In genomic region chr14:89415139-89415538, GRCh38 we compare ENCODE assay signal across 10 cellular contexts. TPM values are rescaled to one million over a fixed set of nuclear protein-coding genes. Genes with fewer than 3 reads are reported as not detected.
DNase-seq lines count a peak whose midpoint lies in the region; ATAC-seq and TF ChIP-seq lines count a peak whose summit lies in the region.
"Had no signal": no experiment of that assay in that cellular context is flagged by ENCODE, and none has a peak within 500 bp of the region (broad histone marks: within the 10 kb centered on the region; RNA-seq: fewer than 3 reads in every experiment).

No MANE protein-coding gene starts in this region.

- H3K4me1 ChIP-seq in stomach, result peaks cover 27 to 75% (median 46%) of the 10 kb centered on the region in 4 donors

- no peak for ATAC-seq in HG03097 (IDR thresholded peaks at IDR 0.05; ENCODE audit: low FRiP score, unreplicated experiment)
- no peak for ATAC-seq in GM18861 (IDR thresholded peaks at IDR 0.05; ENCODE audit: unreplicated experiment)

- 17 to 21% (median 18%) methylated on average over 5 of the region's 5 CpGs for WGBS in stomach, 5 donors

- peak overlapping the region; percentile 51 for H3K27ac Mint-ChIP-seq in T-helper 2 cell treated with Interferon-gamma antibody and Interleukin-4, amounts not matched to agents 5 μg/mL and 100 μg/mL, for 36 hours
- H3K27ac Mint-ChIP-seq in activated naive CD8-positive, alpha-beta T cell, result no peak overlapping the region
- peak overlapping the region; percentile 70 to 94 (median 93) for H3K27ac Mint-ChIP-seq in immature natural killer cell

- no peaks in the 10 kb centered on the region for H3K9me3 ChIP-seq in stomach
- H3K9me3 ChIP-seq: mucosa of descending colon had no signal

- H3K36me3 ChIP-seq in stomach, result peaks cover 10 to 24% (median 21%) of the 10 kb centered on the region in 4 donors

- peak overlapping the region; percentile 95 for H3K4me3 Mint-ChIP-seq in T-helper 2 cell treated with Interferon-gamma antibody and Interleukin-4, amounts not matched to agents 5 μg/mL and 100 μg/mL, for 36 hours
- peak overlapping the region; percentile 93 for H3K4me3 Mint-ChIP-seq in activated naive CD8-positive, alpha-beta T cell
- H3K4me3 Mint-ChIP-seq in immature natural killer cell, result peak overlapping the region; percentile 90 to 98 (median 94)

- no peaks in the 10 kb centered on the region for H3K27me3 Mint-ChIP-seq in T-helper 2 cell treated with Interferon-gamma antibody and Interleukin-4, amounts not matched to agents 5 μg/mL and 100 μg/mL, for 36 hours (ENCODE audit: low read depth)
- H3K27me3 Mint-ChIP-seq in activated naive CD8-positive, alpha-beta T cell, result no peaks in the 10 kb centered on the region
- H3K27me3 Mint-ChIP-seq in immature natural killer cell (ENCODE audit: low read depth in 3 of 3), result peaks cover 10 to 23% (median 22%) of the 10 kb centered on the region in 3 donors

- peak overlapping the region; percentile 73 to 99 (median 97) for H3K27ac ChIP-seq in stomach

- H3K9me3 Mint-ChIP-seq in T-helper 2 cell treated with Interferon-gamma antibody and Interleukin-4, amounts not matched to agents 5 μg/mL and 100 μg/mL, for 36 hours, result no peaks in the 10 kb centered on the region
- no peaks in the 10 kb centered on the region for H3K9me3 Mint-ChIP-seq in activated naive CD8-positive, alpha-beta T cell (ENCODE audit: low read depth)
- no peaks in the 10 kb centered on the region for H3K9me3 Mint-ChIP-seq in immature natural killer cell

- peak overlapping the region; percentile 78 to 92 (median 90) for H3K4me3 ChIP-seq in stomach

- intact Hi-C loops in stomach (cut with DNase I; ENCODE audit: low total_unique reads), result no loop called here

- no peak for DNase-seq in T-helper 2 cell treated with Interferon-gamma antibody and Interleukin-4, amounts not matched to agents 5 μg/mL and 100 μg/mL, for 36 hours (ENCODE audit: low spot score)
- DNase-seq in T-helper 2 cell (no peak), immature natural killer cell (no peak), stomach (no peak), CD1c-positive myeloid dendritic cell (ENCODE audit: extremely low spot score) (no peak)
- DNase-seq: C1 segment of cervical spinal cord had no signal

- peaks cover 33% of the 10 kb centered on the region for H3K36me3 Mint-ChIP-seq in T-helper 2 cell treated with Interferon-gamma antibody and Interleukin-4, amounts not matched to agents 5 μg/mL and 100 μg/mL, for 36 hours (ENCODE audit: low read depth)
- peaks cover 8% of the 10 kb centered on the region for H3K36me3 Mint-ChIP-seq in activated naive CD8-positive, alpha-beta T cell
- peaks cover 4 to 16% (median 10%) of the 10 kb centered on the region in 3 donors for H3K36me3 Mint-ChIP-seq in immature natural killer cell

- no peak for TF ChIP-seq CTCF in stomach (IDR thresholded peaks at IDR 0.05)

- no peaks in the 10 kb centered on the region for H3K27me3 ChIP-seq in stomach

- peaks cover 44% of the 10 kb centered on the region for H3K4me1 Mint-ChIP-seq in T-helper 2 cell treated with Interferon-gamma antibody and Interleukin-4, amounts not matched to agents 5 μg/mL and 100 μg/mL, for 36 hours (ENCODE audit: low read depth)
- peaks cover 61% of the 10 kb centered on the region for H3K4me1 Mint-ChIP-seq in activated naive CD8-positive, alpha-beta T cell (ENCODE audit: low read depth)
- H3K4me1 Mint-ChIP-seq in immature natural killer cell, result peaks cover 68 to 69% of the 10 kb centered on the region in 2 donors

- TF ChIP-seq POLR2A in stomach (IDR thresholded peaks at IDR 0.05), result no peak

- no peak for TF ChIP-seq EP300 in stomach (IDR thresholded peaks at IDR 0.05)

RNA-seq across cellular contexts. Expression of gene FOXN3, which starts 1.9 kb away (rescaled TPM):
- 100 to 1,000 TPM in 2 of 3 donors, 10 to 100 TPM in 1; 88.6 to 150 (median 102) TPM for polyA plus RNA-seq in immature natural killer cell
- 100 to 1,000 TPM in 3 of 5 donors, 10 to 100 TPM in 2; 37.4 to 126 (median 100) TPM for total RNA-seq in stomach
- polyA plus RNA-seq in stomach, result 10 to 100 TPM; 12.5 to 38.5 (median 23.0) TPM
